Comparison of ENCODE assay signal across 8 cellular contexts in the genomic region with DNA sequence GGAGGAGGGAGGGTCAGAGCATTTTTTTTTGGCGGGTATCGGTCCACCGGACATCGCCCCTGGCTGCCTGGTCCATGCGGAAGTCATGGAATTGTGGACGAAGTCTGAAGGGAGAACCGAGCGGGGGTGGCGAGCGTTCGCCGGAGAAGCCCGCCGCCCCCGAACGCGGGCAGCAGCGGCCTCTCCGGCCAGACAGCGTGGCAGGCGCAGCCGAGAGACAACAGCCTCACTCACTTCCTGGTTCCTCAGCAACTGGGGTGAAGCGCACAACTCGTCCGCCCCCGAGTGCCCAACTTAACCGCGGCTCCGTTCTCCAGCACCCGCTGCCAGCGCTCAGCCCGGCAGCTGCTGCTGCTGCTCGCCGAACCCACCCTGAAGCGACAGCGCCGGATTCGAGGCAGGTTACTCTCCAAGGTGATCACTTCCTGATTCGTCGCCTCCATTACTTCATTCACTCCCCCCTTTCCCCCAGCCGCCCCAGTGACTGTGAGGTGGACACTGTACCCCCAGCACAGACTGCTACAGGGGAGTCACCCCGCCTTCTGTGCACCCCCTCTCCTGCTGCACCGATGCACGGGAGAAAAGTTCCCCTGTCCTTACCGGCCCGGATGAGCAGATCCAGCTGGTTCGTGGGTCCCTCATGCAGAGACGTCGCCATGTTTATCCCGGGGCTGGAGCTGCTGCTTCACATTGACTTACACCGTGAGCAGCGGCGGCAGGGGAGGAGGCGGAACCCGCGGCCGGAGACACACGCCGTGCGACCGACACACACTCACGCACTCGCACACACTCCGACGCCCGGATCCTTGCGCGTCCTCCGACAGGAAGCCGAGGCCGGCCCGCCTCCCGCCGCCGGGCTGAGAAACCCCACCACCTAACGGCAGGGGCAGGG.
DNase-seq lines count a peak whose midpoint lies in the region; ATAC-seq and TF ChIP-seq lines count a peak whose summit lies in the region.

No MANE protein-coding gene starts in this region.

- no peaks in the 10 kb centered on the region for H3K9me3 Mint-ChIP-seq in chondrocyte (ENCODE audit: low read depth)

- DNase-seq in AG09319 (ENCODE audit: extremely low read depth, low read depth) (peak; percentile 80), NCI-H345 treated with DMSO at 0.1 percent for 48 hours (lab: John Stamatoyannopoulos, UW; ENCODE audit: unreplicated experiment) (peak; percentile 61), chondrocyte (ENCODE audit: low spot score) (peak; percentile 98)
- DNase-seq in activated CD4-positive, CD25-positive, alpha-beta regulatory T cell treated with anti-CD3 and anti-CD28 coated beads, Interleukin-2, amount 50 U/mL, for 72 hours, result peak; percentile 81
- peak; percentile 62 to 84 (median 74) for DNase-seq in stimulated activated CD4-positive, alpha-beta T cell treated with anti-CD3 and anti-CD28 coated beads, Interleukin-1b, Interleukin-23, amount 100 ng/mL, for 24 hours (ENCODE audit: low read depth in 4 of 4, low spot score in 1 of 4)

- ATAC-seq in GM18870 (IDR thresholded peaks at IDR 0.05; ENCODE audit: unreplicated experiment), result peak; percentile 47
- peak; percentile 52 for ATAC-seq in HG03108 (IDR thresholded peaks at IDR 0.05; ENCODE audit: unreplicated experiment)

- H3K27me3 ChIP-seq in layer of hippocampus (ENCODE audit: control insufficient read depth, insufficient read depth, low read length), result no peaks in the 10 kb centered on the region

- peak overlapping the region; percentile 99 for H3K4me3 Mint-ChIP-seq in chondrocyte (ENCODE audit: unreplicated experiment)

- H3K27me3 Mint-ChIP-seq in chondrocyte (ENCODE audit: low read depth), result no peaks in the 10 kb centered on the region

- H3K27ac Mint-ChIP-seq in chondrocyte (ENCODE audit: unreplicated experiment), result peak overlapping the region; percentile 99

- TF ChIP-seq CTCF in AG09319 (IDR thresholded peaks at IDR 0.05; ENCODE audit: low read depth, low read length) (peak; percentile 21), chondrocyte (IDR thresholded peaks at IDR 0.05) (peak; percentile 66)

- H3K4me1 Mint-ChIP-seq in chondrocyte (ENCODE audit: low read depth), result peaks cover 36% of the 10 kb centered on the region

- peak overlapping the region; percentile 96 for H3K27ac ChIP-seq in layer of hippocampus (ENCODE audit: low read depth, low read length)

- H3K36me3 Mint-ChIP-seq in chondrocyte (ENCODE audit: low read depth), result peaks cover 1% of the 10 kb centered on the region

Comparison
In these comparisons a context has a peak if more than half of its experiments do, and no peak if none do; other contexts are left out.
1. Peak in every context shown above with its lines: DNase-seq, ATAC-seq and H3K27ac ChIP-seq.